ENCODE assay signal across 1 cellular context in genomic region chr16:68274441-68274840, GRCh38.
TF ChIP-seq lines count a peak whose summit lies in the region.

No MANE protein-coding gene starts in this region.

TF ChIP-seq in WTC11, 78 proteins besides CTCF, POLR2A, EP300 and RAD21:
- TF ChIP-seq AFF4 (CRISPR knock-in tag; IDR thresholded peaks at IDR 0.05; ENCODE audit: borderline replicate concordance) (no peak), CREB1 (CRISPR knock-in tag; IDR thresholded peaks at IDR 0.05) (no peak), HMGXB4 (CRISPR knock-in tag; IDR thresholded peaks at IDR 0.05) (no peak), ATF6 (CRISPR knock-in tag; IDR thresholded peaks at IDR 0.05) (no peak), EMX1 (CRISPR knock-in tag; IDR thresholded peaks at IDR 0.05) (no peak), JUN (CRISPR knock-in tag; IDR thresholded peaks at IDR 0.05) (no peak), HMGA2 (CRISPR knock-in tag; IDR thresholded peaks at IDR 0.05) (no peak), ELF4 (CRISPR knock-in tag; IDR thresholded peaks at IDR 0.05; ENCODE audit: low read depth) (no peak), NR2C2 (CRISPR knock-in tag; IDR thresholded peaks at IDR 0.05) (no peak), KAT7 (CRISPR knock-in tag; IDR thresholded peaks at IDR 0.05; ENCODE audit: borderline replicate concordance) (no peak), RELA (CRISPR knock-in tag; IDR thresholded peaks at IDR 0.05; ENCODE audit: borderline replicate concordance) (no peak)
